In the genomic region with DNA sequence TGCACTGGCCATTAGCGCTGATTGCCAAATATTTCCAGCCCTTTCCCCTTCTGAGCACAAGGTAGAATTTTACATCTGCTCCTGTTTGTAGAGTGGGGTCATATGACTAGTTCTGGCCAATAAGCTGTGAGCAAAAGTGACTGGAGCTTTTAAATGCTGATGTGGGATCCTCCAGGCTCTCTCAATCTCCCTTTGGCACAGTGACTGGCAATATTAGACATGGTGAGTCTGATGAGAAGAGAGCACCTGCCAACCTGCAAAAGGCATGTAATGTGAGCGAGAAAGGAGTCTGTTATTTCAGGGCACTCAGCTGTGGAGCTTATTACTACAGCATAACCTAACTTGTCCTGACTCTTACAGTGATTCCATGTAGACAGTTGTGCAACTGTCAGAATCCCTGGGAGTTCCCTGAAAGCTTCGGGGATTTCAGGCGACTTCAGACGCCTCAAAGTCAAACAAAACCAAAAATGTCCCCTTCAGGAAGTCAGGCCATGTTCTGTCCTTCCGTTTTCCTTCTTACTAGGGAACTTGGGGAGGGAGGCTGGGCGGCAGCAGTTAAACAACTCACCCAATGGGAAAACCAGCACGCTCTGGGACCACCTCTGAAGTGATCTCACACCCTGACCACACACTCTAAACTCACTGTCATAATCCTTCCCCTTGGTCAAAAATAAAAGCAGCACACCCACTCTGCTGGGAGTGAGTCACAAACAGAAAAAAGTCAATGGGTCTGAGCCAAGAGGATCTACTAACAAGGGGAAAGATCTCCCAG, we compare ENCODE assay signal across 9 cellular contexts. TPM values are rescaled to one million over a fixed set of nuclear protein-coding genes. Genes with fewer than 3 reads are reported as not detected.
DNase-seq lines count a peak whose midpoint lies in the region; ATAC-seq and TF ChIP-seq lines count a peak whose summit lies in the region.
"Had no signal": no experiment of that assay in that cellular context is flagged by ENCODE, and none has a peak within 500 bp of the region (broad histone marks: within the 10 kb centered on the region; RNA-seq: fewer than 3 reads in every experiment).

No MANE protein-coding gene starts in this region.

- DNase-seq in EH (ENCODE audit: low read depth) (peak; percentile 98), KBM-7 (peak; percentile 97), hepatic stellate cell (ENCODE audit: low spot score) (peak; percentile 93), stomach (no peak), D341Med (ENCODE audit: low spot score) (no peak), NCI-H1694 (lab: John Stamatoyannopoulos, UW) (no peak)
- DNase-seq in activated CD8-positive, alpha-beta memory T cell treated with anti-CD3 and anti-CD28 coated beads, Interleukin-2, amount 50 U/mL, for 48 hours, result peak; percentile 76

- H3K4me1 ChIP-seq in stomach, result peaks cover 40 to 72% (median 51%) of the 10 kb centered on the region in 4 donors

- H3K36me3 ChIP-seq in stomach, result no peaks in the 10 kb centered on the region

- ATAC-seq in GM21515 (IDR thresholded peaks at IDR 0.05; ENCODE audit: unreplicated experiment), result peak; percentile 50

- peak overlapping the region in 4 of 5 donors; percentile 11 to 38 (median 24) for H3K27ac ChIP-seq in stomach
- H3K27ac ChIP-seq: SK-N-MC had no signal

- TF ChIP-seq POLR2A in stomach (IDR thresholded peaks at IDR 0.05), result no peak

- intact Hi-C loops in stomach (cut with DNase I; ENCODE audit: low total_unique reads), result no loop called here

- in situ Hi-C loops in KBM-7 (cut with MboI; ENCODE audit: low pct_unique_long_range_greater_than_20kb, low sequenced_read_pairs), result no loop called here

- 56 to 63% (median 61%) methylated on average over 8 of the region's 8 CpGs for WGBS in stomach, 5 donors

- no peaks in the 10 kb centered on the region for H3K9me3 ChIP-seq in stomach

- H3K4me3 ChIP-seq in stomach, result no peak overlapping the region
- H3K4me3 ChIP-seq: SK-N-MC had no signal

- peaks cover 0 to 26% (median 9%) of the 10 kb centered on the region in 3 donors for H3K27me3 ChIP-seq in stomach

- TF ChIP-seq EP300 in stomach (IDR thresholded peaks at IDR 0.05), result no peak

- TF ChIP-seq CTCF in stomach (IDR thresholded peaks at IDR 0.05), result no peak

RNA-seq across cellular contexts. Expression of gene RASSF5, which starts 3.6 kb away (rescaled TPM):
- total RNA-seq in stomach, result 10 to 100 TPM in 1 of 5 donors, 1 to 10 TPM in 4; 2.2 to 44.5 (median 5.8) TPM
- 10 to 100 TPM in 1 of 3 donors, 1 to 10 TPM in 2; 8.1 to 13.6 (median 9.2) TPM for polyA plus RNA-seq in stomach

RNA-seq across cellular contexts. Expression of gene IKBKE, which starts 33.5 kb away (rescaled TPM):
- total RNA-seq in stomach, result 10 to 100 TPM in 3 of 5 donors, 1 to 10 TPM in 2; 4.9 to 49.6 (median 15.9) TPM
- polyA plus RNA-seq in stomach, result 1 to 10 TPM; 5.8 to 8.0 (median 7.2) TPM

Comparison
In these comparisons a context has a peak if more than half of its experiments do, and no peak if none do; other contexts are left out.
1. DNase-seq: peak in EH (single experiment), KBM-7 (single experiment), activated CD8-positive, alpha-beta memory T cell treated with anti-CD3 and anti-CD28 coated beads, Interleukin-2, amount 50 U/mL, for 48 hours (single experiment) and hepatic stellate cell (single experiment); none in stomach (single experiment), D341Med (single experiment) and NCI-H1694 (single experiment).